Comparison of ENCODE assay signal across 8 cellular contexts in genomic region chr15:48861813-48862431, GRCh38. TPM values are rescaled to one million over a fixed set of nuclear protein-coding genes. Genes with fewer than 3 reads are reported as not detected.
DNase-seq lines count a peak whose midpoint lies in the region; ATAC-seq and TF ChIP-seq lines count a peak whose summit lies in the region.

No MANE protein-coding gene starts in this region.

- DNase-seq in DMS 273 (lab: John Stamatoyannopoulos, UW; ENCODE audit: unreplicated experiment) (peak; percentile 65), NCI-H1092 (lab: John Stamatoyannopoulos, UW) (peak; percentile 46), choroid plexus epithelial cell (ENCODE audit: low read depth) (peak; percentile 89), right lobe of liver (no peak), suprapubic skin (ENCODE audit: low spot score in 2 of 2) (no peak)

- no peaks in the 10 kb centered on the region for H3K9me2 ChIP-seq in SU-DHL-6 (replicated peaks; ENCODE audit: insufficient read depth, low read length)

- no peak for TF ChIP-seq POLR2A in right lobe of liver (IDR thresholded peaks at IDR 0.05)
- no peak for TF ChIP-seq POLR2A in suprapubic skin (IDR thresholded peaks at IDR 0.05)

- H3K9ac ChIP-seq in SU-DHL-6 (ENCODE audit: low read length): no peak overlapping the region

- H3K36me3 ChIP-seq in SU-DHL-6 (ENCODE audit: low read length) (no peaks in the 10 kb centered on the region), right lobe of liver (no peaks in the 10 kb centered on the region), suprapubic skin (no peaks in the 10 kb centered on the region)

- H3K27me3 ChIP-seq in SU-DHL-6 (ENCODE audit: low read length) (no peaks in the 10 kb centered on the region), right lobe of liver (no peaks in the 10 kb centered on the region), suprapubic skin (no peaks in the 10 kb centered on the region)

- peak; percentile 92 for TF ChIP-seq CTCF in SU-DHL-6 (IDR thresholded peaks at IDR 0.05; ENCODE audit: insufficient read depth, low read length, poor library complexity, severe bottlenecking)
- peak; percentile 82 for TF ChIP-seq CTCF in choroid plexus epithelial cell (conservative IDR thresholded peaks at IDR 0.05; ENCODE audit: low read depth, low read length)
- peak; percentile 85 to 90 (median 86) for TF ChIP-seq CTCF in right lobe of liver (IDR thresholded peaks at IDR 0.05)
- TF ChIP-seq CTCF in suprapubic skin (IDR thresholded peaks at IDR 0.05): peak; percentile 74 to 93

- 0% methylated on average over 1 of the region's 1 CpG for WGBS in right lobe of liver (ENCODE audit: insufficient coverage, low coverage, low lambda C conversion rate, missing lambda C conversion rate)
- 2% methylated on average over 1 of the region's 1 CpG for WGBS in suprapubic skin

- intact Hi-C loops in right lobe of liver (cut with DNase I): no loop called here

- H3K79me2 ChIP-seq in SU-DHL-6 (ENCODE audit: insufficient read depth, low read length): no peaks in the 10 kb centered on the region

- no peak overlapping the region for H3K27ac ChIP-seq in SU-DHL-6 (ENCODE audit: low read depth, low read length)
- no peak overlapping the region for H3K27ac ChIP-seq in right lobe of liver
- no peak overlapping the region for H3K27ac ChIP-seq in suprapubic skin

- no peaks in the 10 kb centered on the region for H3F3A ChIP-seq in SU-DHL-6 (ENCODE audit: insufficient read depth)

- H3K9me3 ChIP-seq in SU-DHL-6 (ENCODE audit: insufficient read depth, low read length) (no peaks in the 10 kb centered on the region), right lobe of liver (no peaks in the 10 kb centered on the region), suprapubic skin (no peaks in the 10 kb centered on the region)

- no peaks in the 10 kb centered on the region for H4K20me1 ChIP-seq in SU-DHL-6 (ENCODE audit: low read depth, low read length)

- no peak overlapping the region for H3K4me2 ChIP-seq in SU-DHL-6 (ENCODE audit: low read depth, low read length, poor library complexity, severe bottlenecking)

- H3K4me1 ChIP-seq in right lobe of liver (no peaks in the 10 kb centered on the region), suprapubic skin (no peaks in the 10 kb centered on the region)

- peak; percentile 67 for ATAC-seq in GM19395 (IDR thresholded peaks at IDR 0.05; ENCODE audit: unreplicated experiment)
- ATAC-seq in right lobe of liver: peak; percentile 74 to 90 (median 78)
- no peak for ATAC-seq in HG03097 (IDR thresholded peaks at IDR 0.05; ENCODE audit: low FRiP score, unreplicated experiment)

- no peak for TF ChIP-seq EP300 in suprapubic skin (IDR thresholded peaks at IDR 0.05)

- H2AFZ ChIP-seq in SU-DHL-6 (ENCODE audit: low read depth, low read length, severe bottlenecking): peak overlapping the region; percentile 56

- no peak overlapping the region for H3K4me3 ChIP-seq in SU-DHL-6 (ENCODE audit: insufficient read depth, low read length, poor library complexity, severe bottlenecking)
- H3K4me3 ChIP-seq in choroid plexus epithelial cell (ENCODE audit: low read depth, low read length): no peak overlapping the region
- H3K4me3 ChIP-seq in right lobe of liver: no peak overlapping the region
- no peak overlapping the region for H3K4me3 ChIP-seq in suprapubic skin

RNA-seq across cellular contexts. Expression of gene EID1, which starts 16.0 kb away (rescaled TPM):
- total RNA-seq in right lobe of liver: 10 to 100 TPM; 33.6 to 69.3 (median 47.5) TPM
- 10 to 100 TPM; 57.6 to 88.6 (median 84.7) TPM for total RNA-seq in suprapubic skin

RNA-seq across cellular contexts. Expression of gene CEP152, which starts 51.1 kb away (rescaled TPM):
- 10 to 100 TPM in 1 of 6 experiments, 1 to 10 TPM in 4, under 1 TPM in 1; 0.93 to 40.3 (median 2.0) TPM for total RNA-seq in right lobe of liver
- total RNA-seq in suprapubic skin: 1 to 10 TPM; 4.0 to 7.1 (median 6.3) TPM

Comparison
In these comparisons a context has a peak if more than half of its experiments do, and no peak if none do; other contexts are left out.
1. DNase-seq: peak in DMS 273 (single experiment), NCI-H1092 (single experiment) and choroid plexus epithelial cell (single experiment); none in right lobe of liver (0 of 3) and suprapubic skin (0 of 2).
2. Peak in every context shown above with its lines, with median percentiles within 50 percentile points of each other: CTCF ChIP-seq.